20 cellular contexts compared by ENCODE assay signal in the genomic region with DNA sequence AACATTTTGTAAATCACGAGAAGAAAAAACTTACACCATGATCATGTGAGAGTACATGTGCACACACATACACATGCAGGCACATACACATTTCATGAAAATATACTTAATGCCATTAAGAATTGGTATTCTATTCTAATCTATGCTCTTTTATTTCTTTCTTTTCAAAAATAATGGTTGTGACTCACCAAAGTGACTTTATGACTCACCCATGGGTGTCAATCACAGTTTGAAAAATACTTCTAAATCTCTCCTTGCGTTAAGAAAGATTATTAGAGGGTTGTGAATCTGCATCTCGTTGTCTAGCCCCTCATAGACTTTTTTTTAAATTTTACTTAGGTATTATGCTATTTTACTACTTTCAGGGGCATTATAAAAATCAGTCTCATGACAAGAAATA.
DNase-seq lines count a peak whose midpoint lies in the region; ATAC-seq, FAIRE-seq and TF ChIP-seq lines count a peak whose summit lies in the region.
"Had no signal": no experiment of that assay in that cellular context is flagged by ENCODE, and none has a peak within 500 bp of the region (broad histone marks: within the 10 kb centered on the region; RNA-seq: fewer than 3 reads in every experiment).

No MANE protein-coding gene starts in this region.

- H3K27ac ChIP-seq in A549 (no peak overlapping the region), endothelial cell of umbilical vein (ENCODE audit: insufficient read depth, low read depth, low read length) (no peak overlapping the region)
- H3K27ac ChIP-seq in CD4-positive, alpha-beta T cell (ENCODE audit: low read depth, low read length): no peak overlapping the region

- WGBS in A549 (ENCODE audit: missing lambda C conversion rate): 2% methylated on average over 3 of the region's 3 CpGs

- H3K4me1 Mint-ChIP-seq in CD4-positive, alpha-beta T cell (ENCODE audit: low read depth): no peaks in the 10 kb centered on the region

- H3K9me3 ChIP-seq in A549 (no peaks in the 10 kb centered on the region), endothelial cell of umbilical vein (replicated peaks; ENCODE audit: control insufficient read depth, insufficient read depth, low read length) (no peaks in the 10 kb centered on the region)
- no peaks in the 10 kb centered on the region for H3K9me3 ChIP-seq in CD4-positive, alpha-beta T cell (ENCODE audit: control insufficient read depth, low read length)
- H3K9me3 ChIP-seq: Caco-2, HAP-1 had no signal

- H3K4me3 ChIP-seq in A549 (no peak overlapping the region), endothelial cell of umbilical vein (replicated peaks in 1 of 3; ENCODE audit: insufficient read depth in 1 of 3, low read depth in 1 of 3, low read length in 3 of 3) (no peak overlapping the region)
- H3K4me3 ChIP-seq: HAP-1 had no signal

- H3K9me3 Mint-ChIP-seq in CD4-positive, alpha-beta T cell: no peaks in the 10 kb centered on the region

- no peak for ATAC-seq in A549
- ATAC-seq in CD4-positive, alpha-beta T cell (ENCODE audit: poor library complexity): no peak
- ATAC-seq in GM21528 (IDR thresholded peaks at IDR 0.05; ENCODE audit: low FRiP score, unreplicated experiment): no peak
- ATAC-seq: CD8-positive, alpha-beta T cell had no signal

- peaks cover 0 to 3% of the 10 kb centered on the region in 2 experiments for H3K27me3 ChIP-seq in endothelial cell of umbilical vein (ENCODE audit: control insufficient read depth in 2 of 2, insufficient read depth in 2 of 2, low read length in 2 of 2)
- H3K27me3 ChIP-seq in CD4-positive, alpha-beta T cell (ENCODE audit: control insufficient read depth, insufficient read depth, low read length): no peaks in the 10 kb centered on the region

- H3K4me3 Mint-ChIP-seq in CD4-positive, alpha-beta T cell: no peak overlapping the region
- H3K4me3 Mint-ChIP-seq: CD8-positive, alpha-beta T cell; HFFc6 had no signal

- H3K27ac Mint-ChIP-seq in CD4-positive, alpha-beta T cell: no peak overlapping the region
- H3K27ac Mint-ChIP-seq: CD8-positive, alpha-beta T cell; HFFc6 had no signal

- H3K4me1 ChIP-seq in A549 (no peaks in the 10 kb centered on the region), endothelial cell of umbilical vein (ENCODE audit: control insufficient read depth, extremely low read depth, insufficient read depth, low read length) (no peaks in the 10 kb centered on the region)
- H3K4me1 ChIP-seq: Caco-2 had no signal

- DNase-seq in A549 (ENCODE audit: low read depth in 1 of 2, low spot score in 1 of 2) (no peak), DMS53 treated with DMSO at 0.1 percent for 48 hours (lab: John Stamatoyannopoulos, UW; ENCODE audit: unreplicated experiment) (peak; percentile 6), astrocyte of the hippocampus (ENCODE audit: low read depth, low spot score) (peak; percentile 10), endothelial cell of umbilical vein (ENCODE audit: low read depth, low spot score) (no peak), KG1 (lab: John Stamatoyannopoulos, UW) (no peak), D721Med (ENCODE audit: insufficient read length, low spot score) (no peak)
- no peak for DNase-seq in CD4-positive, alpha-beta T cell
- DNase-seq: 8988T; C1 segment of cervical spinal cord; Caco-2; CD8-positive, alpha-beta T cell; DMS 273 treated with DMSO at 0.1 percent for 48 hours; DND-41; GOT3; HFFc6 had no signal

- H3K9me1 ChIP-seq in endothelial cell of umbilical vein (replicated peaks; ENCODE audit: control insufficient read depth, extremely low read depth, insufficient read depth, low read length): no peaks in the 10 kb centered on the region

- no peak overlapping the region for H3K4me2 ChIP-seq in A549
- no peak overlapping the region for H3K4me2 ChIP-seq in endothelial cell of umbilical vein (ENCODE audit: insufficient read depth, low read length)

- no TSS peak for BruUV-seq in endothelial cell of umbilical vein (replicated peaks; lab: Mats Ljungman, UMichigan)

- no peak for TF ChIP-seq RAD21 in A549 (conservative IDR thresholded peaks at IDR 0.05 in 1 of 2, IDR thresholded peaks at IDR 0.05 in 1 of 2)

- CTCF ChIA-PET in A549 (lab: Yijun Ruan, JAX) (no interaction called here), endothelial cell of umbilical vein (lab: Charles Lee) (no interaction called here)
- CTCF ChIA-PET in CD4-positive, alpha-beta T cell (lab: Charles Lee): no interaction called here

- dilution Hi-C loops in endothelial cell of umbilical vein (cut with MboI; ENCODE audit: extremely low pct_ligation_motif_present, low sequenced_read_pairs): no loop called here

- TF ChIP-seq POLR2A in A549 (IDR thresholded peaks at IDR 0.05; ENCODE audit: low read length): no peak
- no peak for TF ChIP-seq POLR2A in endothelial cell of umbilical vein (IDR thresholded peaks at IDR 0.05; ENCODE audit: low read depth, low read length)

- H3K9ac ChIP-seq in endothelial cell of umbilical vein (replicated peaks; ENCODE audit: extremely low read depth, insufficient read depth, low read length): no peak overlapping the region

- no peaks in the 10 kb centered on the region for H3K27me3 Mint-ChIP-seq in CD4-positive, alpha-beta T cell

- H4K20me1 ChIP-seq in endothelial cell of umbilical vein (replicated peaks; ENCODE audit: control insufficient read depth, extremely low read depth, insufficient read depth, low read length): no peaks in the 10 kb centered on the region

- H3K36me3 ChIP-seq in endothelial cell of umbilical vein (ENCODE audit: control insufficient read depth in 2 of 2, extremely low read depth in 1 of 2, insufficient read depth in 2 of 2, low read length in 2 of 2): no peaks in the 10 kb centered on the region
- H3K36me3 ChIP-seq: HAP-1 had no signal

- FAIRE-seq in A549 (lab: Jason Lieb, UNC) (no peak), endothelial cell of umbilical vein (lab: Jason Lieb, UNC) (no peak), D721Med (lab: Jason Lieb, UNC) (no peak)
- FAIRE-seq: G401.6, GM19239, H54 had no signal

- no peak for TF ChIP-seq EP300 in A549 (IDR thresholded peaks at IDR 0.05)

- POLR2A ChIA-PET in A549 (lab: Yijun Ruan, JAX): no interaction called here
- POLR2A ChIA-PET in endothelial cell of umbilical vein (lab: Charles Lee): no interaction called here
- POLR2A ChIA-PET in CD4-positive, alpha-beta T cell (lab: Charles Lee): no interaction called here

- H3K79me2 ChIP-seq in endothelial cell of umbilical vein (ENCODE audit: control insufficient read depth, insufficient read depth, low read length): no peaks in the 10 kb centered on the region

- H3K36me3 Mint-ChIP-seq in CD4-positive, alpha-beta T cell (ENCODE audit: low read depth): no peaks in the 10 kb centered on the region
- H3K36me3 Mint-ChIP-seq: CD8-positive, alpha-beta T cell had no signal

- intact Hi-C loops in endothelial cell of umbilical vein (cut with micrococcal nuclease): no loop called here
- intact Hi-C loops in CD4-positive, alpha-beta T cell (cut with DNase I, micrococcal nuclease): no loop called here

- no peak for TF ChIP-seq CTCF in A549 (IDR thresholded peaks at IDR 0.05)
- TF ChIP-seq CTCF in endothelial cell of umbilical vein (IDR thresholded peaks at IDR 0.05; ENCODE audit: extremely low read depth in 1 of 2, insufficient read depth in 1 of 2, low read depth in 1 of 2, low read length in 2 of 2): no peak
- no peak for TF ChIP-seq CTCF in CD4-positive, alpha-beta T cell (IDR thresholded peaks at IDR 0.05)
- no peak for TF ChIP-seq CTCF in D721Med (IDR thresholded peaks at IDR 0.05; ENCODE audit: insufficient read depth, missing control alignments)

- H2AFZ ChIP-seq in endothelial cell of umbilical vein (ENCODE audit: low read depth, low read length): no peak overlapping the region

TF ChIP-seq in A549, 52 proteins besides CTCF, POLR2A, EP300 and RAD21:
- no peak for TF ChIP-seq FOSL2 (IDR thresholded peaks at IDR 0.05)
- peak; percentile 53 for TF ChIP-seq FOSL2 (CRISPR knock-in tag; IDR thresholded peaks at IDR 0.05)
- TF ChIP-seq, protein P1, sequence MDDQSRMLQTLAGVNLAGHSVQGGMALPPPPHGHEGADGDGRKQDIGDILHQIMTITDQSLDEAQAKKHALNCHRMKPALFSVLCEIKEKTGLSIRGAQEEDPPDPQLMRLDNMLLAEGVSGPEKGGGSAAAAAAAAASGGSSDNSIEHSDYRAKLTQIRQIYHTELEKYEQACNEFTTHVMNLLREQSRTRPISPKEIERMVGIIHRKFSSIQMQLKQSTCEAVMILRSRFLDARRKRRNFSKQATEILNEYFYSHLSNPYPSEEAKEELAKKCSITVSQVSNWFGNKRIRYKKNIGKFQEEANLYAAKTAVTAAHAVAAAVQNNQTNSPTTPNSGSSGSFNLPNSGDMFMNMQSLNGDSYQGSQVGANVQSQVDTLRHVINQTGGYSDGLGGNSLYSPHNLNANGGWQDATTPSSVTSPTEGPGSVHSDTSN (IDR thresholded peaks at IDR 0.05): no peak

TF ChIP-seq in endothelial cell of umbilical vein, 7 proteins besides CTCF, POLR2A, EP300 and RAD21:
- peak; percentile 34 for TF ChIP-seq JUN (IDR thresholded peaks at IDR 0.05; ENCODE audit: borderline replicate concordance, insufficient read depth, insufficient read length, low read depth)
- no peak for TF ChIP-seq EZH2 (IDR thresholded peaks at IDR 0.05; ENCODE audit: borderline replicate concordance, low read depth, low read length, severe bottlenecking)

Comparison
In these comparisons a context has a peak if more than half of its experiments do, and no peak if none do; other contexts are left out.
1. DNase-seq: peak in DMS53 treated with DMSO at 0.1 percent for 48 hours (single experiment) and astrocyte of the hippocampus (single experiment); none in A549 (0 of 2), endothelial cell of umbilical vein (single experiment), CD4-positive, alpha-beta T cell (0 of 10), KG1 (single experiment) and D721Med (single experiment).